21 cellular contexts compared by ENCODE assay signal in the genomic region with DNA sequence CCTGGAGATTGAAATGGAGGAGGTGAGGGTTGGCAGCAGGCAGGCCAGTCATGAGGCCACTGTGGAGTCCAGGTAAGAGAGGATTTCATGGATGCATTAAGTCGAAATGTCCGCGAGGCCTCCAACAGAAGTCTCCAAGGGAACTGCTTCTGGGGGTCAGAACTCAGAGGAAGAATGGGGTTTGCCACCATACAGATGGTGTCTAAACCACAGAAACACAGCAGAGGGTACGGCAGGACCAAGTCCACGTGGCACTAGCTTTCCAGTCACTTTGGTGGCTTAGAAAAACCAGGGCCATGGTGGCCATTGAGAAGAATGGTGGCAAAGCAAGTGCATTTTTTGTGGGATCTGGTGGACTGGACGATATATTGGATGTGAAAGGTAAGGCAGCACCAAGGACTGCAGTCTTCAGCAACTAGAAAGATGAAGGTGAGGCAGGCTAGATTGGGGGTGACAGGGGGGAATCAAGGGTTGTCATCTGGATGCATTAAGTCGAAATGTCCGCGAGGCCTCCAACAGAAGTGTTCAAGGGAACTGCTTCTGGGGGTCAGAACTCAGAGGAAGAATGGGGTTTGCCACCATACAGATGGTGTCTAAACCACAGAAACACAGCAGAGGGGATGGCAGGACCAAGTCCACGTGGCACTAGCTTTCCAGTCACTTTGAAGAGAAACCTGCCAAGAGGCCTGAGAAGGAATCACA. TPM values are rescaled to one million over a fixed set of nuclear protein-coding genes. Genes with fewer than 3 reads are reported as not detected.
DNase-seq lines count a peak whose midpoint lies in the region; ATAC-seq, FAIRE-seq and TF ChIP-seq lines count a peak whose summit lies in the region.
"Had no signal": no experiment of that assay in that cellular context is flagged by ENCODE, and none has a peak within 500 bp of the region (broad histone marks: within the 10 kb centered on the region; RNA-seq: fewer than 3 reads in every experiment).

No MANE protein-coding gene starts in this region.

- no peak overlapping the region; the same call in 1 of the 2 replicates for H3K18ac ChIP-seq in H1 (ENCODE audit: extremely low read depth, low read length)

- TF ChIP-seq CTCF in GM23338 (conservative IDR thresholded peaks at IDR 0.05; ENCODE audit: low read depth in 2 of 2): no peak
- TF ChIP-seq CTCF in H1 (IDR thresholded peaks at IDR 0.05; ENCODE audit: control extremely low read depth in 1 of 3, insufficient read depth in 1 of 3, low read depth in 1 of 3, low read length in 3 of 3): no peak

- H3K4me3 Mint-ChIP-seq in GM23338: peak overlapping the region; percentile 44; the same call in 1 of the 3 replicates
- peak overlapping the region; percentile 53 for H3K4me3 Mint-ChIP-seq in natural killer cell treated with Interleukin-12 subunit alpha and Interleukin-12 subunit beta and Interleukin-15 and Interleukin-18, amount 100 ng/mL, for 72 hours
- H3K4me3 Mint-ChIP-seq: HFFc6 had no signal

- WGBS in H1 (ENCODE audit: extremely low coverage in 1 of 2, insufficient coverage in 1 of 2, insufficient read length in 1 of 2, insufficient replicate concordance in 2 of 2, low coverage in 1 of 2, low lambda C conversion rate in 2 of 2, missing lambda C conversion rate in 1 of 2), 2 experiments: 92% methylated on average over 10 of the region's 10 CpGs; no CpG with 5 or more reads in 1 of the 2 experiments

- no peak overlapping the region for H3K9ac ChIP-seq in H1 (replicated peaks in 1 of 4; ENCODE audit: extremely low read depth in 1 of 4, low read depth in 3 of 4, low read length in 3 of 4)
- H3K9ac ChIP-seq: KMS-11 had no signal

- no peaks in the 10 kb centered on the region for H3K9me3 ChIP-seq in H1 (ENCODE audit: insufficient read depth in 2 of 2, low read depth in 1 of 2, low read length in 1 of 2)

- intact Hi-C loops in left colon (cut with DNase I, micrococcal nuclease): no loop called here

- FAIRE-seq in H1 (lab: Jason Lieb, UNC): no peak
- FAIRE-seq: G401.6, H54 had no signal

- POLR2A ChIA-PET in H1 (lab: Charles Lee; ENCODE audit: partially characterized antibody): interaction anchor here (0.6 kb wide), 2 partner anchors 258 to 310 kb away, joined by 3 to 4 read pairs; no protein-coding TSS in a partner anchor

- peak overlapping the region; percentile 68; the same call in 1 of the 2 replicates for H2BK12ac ChIP-seq in H1 (ENCODE audit: low read depth, low read length)

- H3K27ac Mint-ChIP-seq in GM23338: no peak overlapping the region
- H3K27ac Mint-ChIP-seq in natural killer cell treated with Interleukin-12 subunit alpha and Interleukin-12 subunit beta and Interleukin-15 and Interleukin-18, amount 100 ng/mL, for 72 hours: peak overlapping the region in 1 of 2 donors; percentile 45
- H3K27ac Mint-ChIP-seq: HFFc6 had no signal

- no peak overlapping the region for H3K4me3 ChIP-seq in GM23338
- H3K4me3 ChIP-seq in H1 (ENCODE audit: extremely low read depth in 1 of 4, insufficient read depth in 2 of 4, low read depth in 3 of 4, low read length in 4 of 4): no peak overlapping the region
- H3K4me3 ChIP-seq: SK-N-MC had no signal

- H2BK120ac ChIP-seq in H1 (replicated peaks; ENCODE audit: low read depth, low read length): no peak overlapping the region

- H3K4ac ChIP-seq in H1 (replicated peaks; ENCODE audit: insufficient read length, low read depth, low read length): no peak overlapping the region

- H3K27me3 ChIP-seq in GM23338 (ENCODE audit: insufficient read depth) (peaks cover 20% of the 10 kb centered on the region), H1 (replicated peaks in 1 of 4; ENCODE audit: control insufficient read depth in 3 of 4, extremely low read depth in 1 of 4, insufficient read depth in 3 of 4, low read length in 3 of 4) (peaks cover 0 to 24% (median 16%) of the 10 kb centered on the region in 4 experiments; a peak in 5 of 7 replicates)

- H3K4me1 ChIP-seq in GM23338 (ENCODE audit: insufficient read depth): peaks cover 13% of the 10 kb centered on the region
- H3K4me1 ChIP-seq in H1 (replicated peaks in 1 of 4; ENCODE audit: control insufficient read depth in 3 of 4, insufficient read depth in 4 of 4, low read length in 3 of 4): peaks cover 0 to 16% (median 13%) of the 10 kb centered on the region in 4 experiments; a peak in 5 of 7 replicates

- no peaks in the 10 kb centered on the region for H3K79me1 ChIP-seq in H1 (ENCODE audit: low read depth, low read length)

- H3F3A ChIP-seq in GM23338 (replicated peaks; ENCODE audit: low read depth): no peaks in the 10 kb centered on the region

- H3K27me3 Mint-ChIP-seq in GM23338 (ENCODE audit: insufficient read depth, low read depth, poor library complexity): peaks cover 24% of the 10 kb centered on the region
- peaks cover 20 to 30% of the 10 kb centered on the region in 2 donors for H3K27me3 Mint-ChIP-seq in natural killer cell treated with Interleukin-12 subunit alpha and Interleukin-12 subunit beta and Interleukin-15 and Interleukin-18, amount 100 ng/mL, for 72 hours

- H3K9me2 ChIP-seq in GM23338 (ENCODE audit: insufficient read depth): no peaks in the 10 kb centered on the region

- H3K9me3 Mint-ChIP-seq in GM23338: no peaks in the 10 kb centered on the region
- no peaks in the 10 kb centered on the region for H3K9me3 Mint-ChIP-seq in natural killer cell treated with Interleukin-12 subunit alpha and Interleukin-12 subunit beta and Interleukin-15 and Interleukin-18, amount 100 ng/mL, for 72 hours
- H3K9me3 Mint-ChIP-seq: HFFc6 had no signal

- no peak overlapping the region for H2BK15ac ChIP-seq in H1 (ENCODE audit: low read length)

- H2AFZ ChIP-seq in GM23338 (no peak overlapping the region), H1 (ENCODE audit: low read length) (no peak overlapping the region)

- peaks cover 16% of the 10 kb centered on the region for H3K4me1 Mint-ChIP-seq in GM23338
- peaks cover 16 to 21% of the 10 kb centered on the region in 2 donors for H3K4me1 Mint-ChIP-seq in natural killer cell treated with Interleukin-12 subunit alpha and Interleukin-12 subunit beta and Interleukin-15 and Interleukin-18, amount 100 ng/mL, for 72 hours (ENCODE audit: low read depth in 2 of 2)

- no peak overlapping the region for H2BK5ac ChIP-seq in H1 (ENCODE audit: low read depth, low read length)

- TF ChIP-seq POLR2A in H1 (IDR thresholded peaks at IDR 0.05; ENCODE audit: control extremely low read depth in 1 of 2, low read depth in 2 of 2, low read length in 2 of 2): no peak

- no peak overlapping the region for H3K14ac ChIP-seq in H1 (ENCODE audit: insufficient read length)

- no peak overlapping the region for H3K23ac ChIP-seq in H1 (ENCODE audit: insufficient read length)

- no peak overlapping the region for H2BK20ac ChIP-seq in H1 (ENCODE audit: low read length)

- no peak overlapping the region for H2AK5ac ChIP-seq in H1 (ENCODE audit: low read depth, low read length)

- no peaks in the 10 kb centered on the region for H3K36me3 ChIP-seq in GM23338 (ENCODE audit: insufficient read depth)
- no peaks in the 10 kb centered on the region for H3K36me3 ChIP-seq in H1 (ENCODE audit: control insufficient read depth in 2 of 4, insufficient read depth in 4 of 4, low read length in 3 of 4)

- H3K4me2 ChIP-seq in GM23338 (0 out of 2 replicates have a peak overlapping the region, but pooled peaks have one; percentile 78), H1 (ENCODE audit: insufficient read depth in 1 of 2, low read depth in 2 of 2, low read length in 2 of 2) (no peak overlapping the region; a peak in 1 of 4 replicates)
- H3K4me2 ChIP-seq: KMS-11 had no signal

- H4K20me1 ChIP-seq in GM23338 (replicated peaks; ENCODE audit: insufficient read depth) (no peaks in the 10 kb centered on the region), H1 (replicated peaks in 1 of 2; ENCODE audit: control insufficient read depth in 1 of 2, insufficient read depth in 2 of 2, low read length in 2 of 2) (peaks cover 0 to 2% of the 10 kb centered on the region in 2 experiments)

- TF ChIP-seq EP300 in H1 (IDR thresholded peaks at IDR 0.05; ENCODE audit: borderline replicate concordance in 1 of 2, low read depth in 2 of 2, low read length in 2 of 2): no peak

- in situ Hi-C loops in G401 (cut with HindIII; ENCODE audit: low sequenced_read_pairs): no loop called here

- no peak overlapping the region for H3K56ac ChIP-seq in H1 (replicated peaks; ENCODE audit: insufficient read length, low read depth, low read length)

- DNase-seq in GM23338 (ENCODE audit: low spot score): no peak
- no peak for DNase-seq in H1 (ENCODE audit: low read depth in 1 of 2, low spot score in 2 of 2)
- no peak for DNase-seq in natural killer cell treated with Interleukin-12 subunit alpha and Interleukin-12 subunit beta and Interleukin-15 and Interleukin-18, amount 100 ng/mL, for 72 hours (ENCODE audit: low spot score)
- DNase-seq in stimulated activated CD8-positive, alpha-beta memory T cell treated with anti-CD3 and anti-CD28 coated beads, Interleukin-4, amount 100 ng/mL, for 48 hours: peak; percentile 28
- no peak for DNase-seq in G401 (ENCODE audit: low spot score)
- DNase-seq in left colon: no peak
- DNase-seq: AML-193, DMS 273 treated with DMSO at 0.1 percent for 48 hours, DND-41, HFFc6, NCI-H1417, NCI-H187, NCI-H2107, NCI-H510A, NCI-H748 treated with DMSO at 0.1 percent for 48 hours, Right ventricle myocardium superior had no signal

- CTCF ChIA-PET in H1 (lab: Charles Lee; ENCODE audit: partially characterized antibody): interaction anchor here (0.7 to 2.5 kb wide), 11 partner anchors 13 to 248 kb away, joined by 3 to 10 read pairs (median 3); a partner anchor contains a TSS

- H4K91ac ChIP-seq in H1 (replicated peaks; ENCODE audit: insufficient read length, low read length): no peak overlapping the region

- TF ChIP-seq RAD21 in H1 (IDR thresholded peaks at IDR 0.05 in 1 of 2, conservative IDR thresholded peaks at IDR 0.05 in 1 of 2; ENCODE audit: low read depth in 2 of 2, low read length in 2 of 2): no peak

- no peak for ATAC-seq in GM23338
- no peak for ATAC-seq in natural killer cell treated with Interleukin-12 subunit alpha and Interleukin-12 subunit beta and Interleukin-15 and Interleukin-18, amount 100 ng/mL, for 72 hours
- no peak for ATAC-seq in HG03025 (IDR thresholded peaks at IDR 0.05; ENCODE audit: low FRiP score, unreplicated experiment)
- ATAC-seq in left colon: no peak

- H4K8ac ChIP-seq in H1 (ENCODE audit: extremely low read depth, insufficient read depth, low read length): no peak overlapping the region

- H3K36me3 Mint-ChIP-seq in GM23338 (ENCODE audit: low read depth): no peaks in the 10 kb centered on the region; the same call in 2 of the 3 replicates
- H3K36me3 Mint-ChIP-seq in natural killer cell treated with Interleukin-12 subunit alpha and Interleukin-12 subunit beta and Interleukin-15 and Interleukin-18, amount 100 ng/mL, for 72 hours: no peaks in the 10 kb centered on the region

- peaks cover 6% of the 10 kb centered on the region for H3K23me2 ChIP-seq in H1 (ENCODE audit: low read depth, low read length)

- H3K79me2 ChIP-seq in GM23338 (replicated peaks; ENCODE audit: insufficient read depth) (no peaks in the 10 kb centered on the region), H1 (ENCODE audit: control insufficient read depth in 1 of 2, insufficient read depth in 2 of 2, low read length in 2 of 2) (no peaks in the 10 kb centered on the region)

- H3K27ac ChIP-seq in GM23338 (ENCODE audit: low read depth): no peak overlapping the region
- no peak overlapping the region for H3K27ac ChIP-seq in H1 (ENCODE audit: low read depth, low read length)
- H3K27ac ChIP-seq: KMS-11, SK-N-MC had no signal

- no peak overlapping the region for H4K5ac ChIP-seq in H1 (ENCODE audit: insufficient read length, low read depth, low read length)

RNA-seq across cellular contexts. Expression of a gene that starts 22.5 kb away (rescaled TPM):
- total RNA-seq in GM23338 (2014; rRNA removed; shearing (Covaris generic)): 53.4 and 83.7 TPM in 2 replicates
- 37.3 and 43.5 TPM in 2 replicates for polyA plus RNA-seq in GM23338 (2016; fragmentation: Nextera tagmentation; extraction: Ambion mirVana)
- total RNA-seq in H1 (2021; fragmentation: NEBNext Ultra II Directional; extraction: Animal tissue kit (Norgen Biotek cat#: 25700)): 36.6 and 37.0 TPM in 2 replicates
- polyA plus RNA-seq in H1 (2011; rRNA removed): 35.7 and 45.3 TPM in 2 replicates
- polyA plus RNA-seq in H1 (2011; cell fraction: cytosol; rRNA removed): 50.0 TPM
- polyA plus RNA-seq in H1 (2011; cell fraction: nucleus; rRNA removed): 47.3 TPM
- polyA plus RNA-seq in H1 (2012, experiment 1 of 2): 30.0 to 40.7 TPM (median 38.1 TPM) in 4 replicates
- polyA plus RNA-seq in H1 (2012, experiment 2 of 2): 22.3 TPM
- 29.9 TPM for polyA plus RNA-seq in H1 (2013, experiment 1 of 2)
- 32.5 TPM for polyA plus RNA-seq in H1 (2013, experiment 2 of 2)
- polyA minus RNA-seq in H1 (2011; rRNA and poly(A)+ RNA removed): 64.9 and 98.9 TPM in 2 replicates
- polyA minus RNA-seq in H1 (2011; cell fraction: cytosol; rRNA and poly(A)+ RNA removed): 23.5 TPM
- 34.8 TPM for polyA minus RNA-seq in H1 (2011; cell fraction: nucleus; rRNA and poly(A)+ RNA removed)
- total RNA-seq in natural killer cell treated with Interleukin-12 subunit alpha and Interleukin-12 subunit beta and Interleukin-15 and Interleukin-18, amount 100 ng/mL, for 72 hours: 10 to 100 TPM; 75.6 to 84.2 TPM
- 177 and 211 TPM in 2 replicates for total RNA-seq in G401 (2014; rRNA removed; shearing (Covaris generic))
- 100 to 1,000 TPM; 166 to 180 TPM for total RNA-seq in left colon

RNA-seq across cellular contexts. Expression of a gene that starts 36.1 kb away (rescaled TPM):
- 1.1 and 1.4 TPM in 2 replicates for total RNA-seq in GM23338 (2014; rRNA removed; shearing (Covaris generic))
- polyA plus RNA-seq in GM23338 (2016; fragmentation: Nextera tagmentation; extraction: Ambion mirVana) (0.35 and 0.37 TPM in 2 replicates), H1 (2011; rRNA removed) (0.44 and 0.58 TPM in 2 replicates)
- total RNA-seq in H1 (2021; fragmentation: NEBNext Ultra II Directional; extraction: Animal tissue kit (Norgen Biotek cat#: 25700)): 0.34 and 0.65 TPM in 2 replicates
- 0.23 TPM for polyA plus RNA-seq in H1 (2011; cell fraction: cytosol; rRNA removed)
- 0.33 TPM for polyA plus RNA-seq in H1 (2011; cell fraction: nucleus; rRNA removed)
- polyA plus RNA-seq in H1 (2012, experiment 1 of 2): 0.14 to 0.27 TPM (median 0.23 TPM) in 4 replicates
- 0.08 TPM for polyA plus RNA-seq in H1 (2012, experiment 2 of 2)
- 0.28 TPM for polyA plus RNA-seq in H1 (2013, experiment 1 of 2)
- 0.24 TPM for polyA plus RNA-seq in H1 (2013, experiment 2 of 2)
- 0.66 and 0.83 TPM in 2 replicates for polyA minus RNA-seq in H1 (2011; rRNA and poly(A)+ RNA removed)
- polyA minus RNA-seq in H1 (2011; cell fraction: cytosol; rRNA and poly(A)+ RNA removed): 0.44 TPM
- polyA minus RNA-seq in H1 (2011; cell fraction: nucleus; rRNA and poly(A)+ RNA removed): 0.60 TPM
- 10 to 100 TPM; 12.0 to 23.0 TPM for total RNA-seq in natural killer cell treated with Interleukin-12 subunit alpha and Interleukin-12 subunit beta and Interleukin-15 and Interleukin-18, amount 100 ng/mL, for 72 hours
- 0.06 and 0.07 TPM in 2 replicates for total RNA-seq in G401 (2014; rRNA removed; shearing (Covaris generic))
- 100 to 1,000 TPM; 143 to 154 TPM for total RNA-seq in left colon

Comparison
In these comparisons a context has a peak if more than half of its experiments do, and no peak if none do; other contexts are left out.
1. RNA of a gene that starts 36.1 kb away (total RNA-seq): 143 to 154 TPM in left colon; 12.0 to 23.0 TPM in natural killer cell treated with Interleukin-12 subunit alpha and Interleukin-12 subunit beta and Interleukin-15 and Interleukin-18, amount 100 ng/mL, for 72 hours, 1.1 to 1.4 TPM in GM23338, 0.34 to 0.65 TPM in H1 and 0.06 to 0.07 TPM in G401; every median in the first group is over 4 times any median in the second.